9 cellular contexts compared by ENCODE assay signal in genomic region chr1:173477286-173478098, GRCh38. TPM values are rescaled to one million over a fixed set of nuclear protein-coding genes. Genes with fewer than 3 reads are reported as not detected.
DNase-seq lines count a peak whose midpoint lies in the region; FAIRE-seq and TF ChIP-seq lines count a peak whose summit lies in the region.
"Had no signal": no experiment of that assay in that cellular context is flagged by ENCODE, and none has a peak within 500 bp of the region (broad histone marks: within the 10 kb centered on the region; RNA-seq: fewer than 3 reads in every experiment).

Gene PRDX6, plus strand, starts transcription at chr1:173477335. Its CDS starts 63 bp downstream, at chr1:173477398.

- peaks cover 37% of the 10 kb centered on the region for H3K79me2 ChIP-seq in MM.1S (ENCODE audit: low read length)

- peaks cover 44 to 64% of the 10 kb centered on the region in 2 donors for H3K4me1 Mint-ChIP-seq in immature natural killer cell

- no peaks in the 10 kb centered on the region for H3K9me3 Mint-ChIP-seq in immature natural killer cell

- peaks cover 9 to 23% (median 14%) of the 10 kb centered on the region in 3 donors for H3K36me3 Mint-ChIP-seq in immature natural killer cell

- DNase-seq in NCI-H524 (lab: John Stamatoyannopoulos, UW) (peak; percentile 79 to 88), NCI-H524 treated with DMSO at 0.1 percent for 48 hours (lab: John Stamatoyannopoulos, UW) (no peak), HEK293T (ENCODE audit: extremely low spot score) (peak; percentile 56), MM.1S (peak; percentile 56), T-helper 1 cell (peak in 3 of 5 donors; percentile 8 to 81 (median 14)), caudate nucleus (lab: John Stamatoyannopoulos, UW) (peak in 38 of 61 donors; percentile 16 to 98 (median 90)), immature natural killer cell (peak; percentile 80 to 84 (median 82)), small intestine (peak; percentile 46)

- H3K4me1 ChIP-seq in MM.1S (ENCODE audit: low read length) (peaks cover 33% of the 10 kb centered on the region), small intestine (ENCODE audit: control insufficient read depth in 2 of 2, insufficient read depth in 1 of 2, low read depth in 1 of 2, low read length in 1 of 2) (peaks cover 0 to 10% of the 10 kb centered on the region in 2 donors)

- H3F3A ChIP-seq in MM.1S (ENCODE audit: insufficient read depth, low read length), result peaks cover 4% of the 10 kb centered on the region; the same call in 1 of the 2 replicates

- no peaks in the 10 kb centered on the region for H3K9me2 ChIP-seq in MM.1S (replicated peaks; ENCODE audit: insufficient read depth, low read length)

- H3K27me3 ChIP-seq in MM.1S (replicated peaks; ENCODE audit: insufficient read depth, low read length), result no peaks in the 10 kb centered on the region
- H3K27me3 ChIP-seq in small intestine (ENCODE audit: control insufficient read depth in 2 of 2, insufficient read depth in 2 of 2, low read length in 2 of 2), result no peaks in the 10 kb centered on the region

- peak within 1 kb of the TSS; percentile 99 for H2AFZ ChIP-seq in MM.1S (ENCODE audit: low read length)

- H3K9me3 ChIP-seq in MM.1S (replicated peaks; ENCODE audit: insufficient read depth, low read length), result no peaks in the 10 kb centered on the region
- no peaks in the 10 kb centered on the region for H3K9me3 ChIP-seq in small intestine (ENCODE audit: control insufficient read depth, low read depth)

- peaks cover 5 to 9% (median 6%) of the 10 kb centered on the region in 3 donors for H3K27me3 Mint-ChIP-seq in immature natural killer cell (ENCODE audit: low read depth in 3 of 3)

- no peak for TF ChIP-seq CTCF in MM.1S (IDR thresholded peaks at IDR 0.05; ENCODE audit: low read length)

- CTCF ChIA-PET in HEK293T (lab: Yijun Ruan, JAX), result interaction anchor here (0.9 kb wide), 1 partner anchor 39 kb away, joined by 4 read pairs; no protein-coding TSS in a partner anchor

- H3K4me3 Mint-ChIP-seq in immature natural killer cell, result peak within 1 kb of the TSS; percentile 87 to 92 (median 91)

- 0 to 1% (median 1%) methylated on average over 61 to 69 of the region's 69 CpGs for whole genome bisulfite sequencing in small intestine, 3 donors

- POLR2A ChIA-PET in HEK293T (lab: Yijun Ruan, JAX), result interaction anchor here (1.0 to 2.4 kb wide), 6 partner anchors 30 to 347 kb away, joined by 3 to 8 read pairs (median 4); partner anchors contain the start of genes CENPL, DARS2 and KLHL20

- H3K27ac Mint-ChIP-seq in immature natural killer cell, result peak within 1 kb of the TSS; percentile 85 to 97 (median 96)

- H3K4me3 ChIP-seq in MM.1S (ENCODE audit: low read length), result peak within 1 kb of the TSS; percentile 95
- H3K4me3 ChIP-seq in small intestine (ENCODE audit: low read depth in 1 of 2, low read length in 2 of 2), result peak within 1 kb of the TSS; percentile 91 to 93

- FAIRE-seq in small intestine (lab: Jason Lieb, UNC), result no peak
- FAIRE-seq: G401.6 had no signal

- H3K4me2 ChIP-seq in MM.1S (ENCODE audit: low read depth, low read length), result peak within 1 kb of the TSS; percentile 83

- H3K27ac ChIP-seq in MM.1S (ENCODE audit: low read length), result peak within 1 kb of the TSS; percentile 69
- H3K27ac ChIP-seq in caudate nucleus (ENCODE audit: low read depth, low read length), result peak within 1 kb of the TSS; percentile 93
- peak within 1 kb of the TSS; percentile 90 to 99 for H3K27ac ChIP-seq in small intestine (ENCODE audit: low read depth in 1 of 2, low read length in 1 of 2)

- H4K20me1 ChIP-seq in MM.1S (ENCODE audit: insufficient read depth, low read length), result no peaks in the 10 kb centered on the region

- no peaks in the 10 kb centered on the region for H3K36me3 ChIP-seq in MM.1S (replicated peaks; ENCODE audit: insufficient read depth, low read length)
- peaks cover 0 to 12% of the 10 kb centered on the region in 2 donors for H3K36me3 ChIP-seq in small intestine (ENCODE audit: control insufficient read depth in 2 of 2, insufficient read depth in 2 of 2, low read length in 2 of 2)

- peak within 1 kb of the TSS; percentile 82 for H3K9ac ChIP-seq in MM.1S (ENCODE audit: low read length)

TF ChIP-seq in HEK293T, 16 proteins besides CTCF, POLR2A, EP300 and RAD21:
- TF ChIP-seq TARDBP (IDR thresholded peaks at IDR 0.05), result no peak
- peak; percentile 38; the same call in 1 of the 2 replicates for TF ChIP-seq L3MBTL2 (conservative IDR thresholded peaks at IDR 0.05)
- no peak for TF ChIP-seq NFRKB (IDR thresholded peaks at IDR 0.05)
- TF ChIP-seq LEF1 (IDR thresholded peaks at IDR 0.05; ENCODE audit: borderline replicate concordance), result no peak
- no peak for TF ChIP-seq FOXK2 (IDR thresholded peaks at IDR 0.05)
- no peak for TF ChIP-seq SUZ12 (IDR thresholded peaks at IDR 0.05)
- no peak for TF ChIP-seq FOXA1 (IDR thresholded peaks at IDR 0.05)
- no peak for TF ChIP-seq FOXM1 (IDR thresholded peaks at IDR 0.05; ENCODE audit: borderline replicate concordance)

RNA-seq across cellular contexts. Expression of gene PRDX6, which starts in this region (rescaled TPM):
- polyA plus RNA-seq in immature natural killer cell, result 100 to 1,000 TPM; 104 to 138 (median 108) TPM
- 100 to 1,000 TPM; 125 to 233 (median 190) TPM for polyA plus RNA-seq in small intestine
